In genomic region chr11:3888876-3889275, GRCh38 we compare ENCODE assay signal across 21 cellular contexts.
"Had no signal": no experiment of that assay in that cellular context is flagged by ENCODE, and none has a peak within 500 bp of the region (broad histone marks: within the 10 kb centered on the region; RNA-seq: fewer than 3 reads in every experiment).

No MANE protein-coding gene starts in this region.

- H3K4me3 Mint-ChIP-seq: activated CD4-positive, alpha-beta memory T cell treated with anti-CD3 and anti-CD28 coated beads for 36 hours; activated T-helper 1 cell treated with anti-CD3 and anti-CD28 coated beads, Interleukin-12 subunit alpha, Interleukin-12 subunit beta, Interleukin-2, Interleukin-4 antibody, amounts not matched to agents 30 ng/mL and 10 ng/mL and 1 ng/mL, durations not matched to agents 14 hours and 24 hours and 36 hours had no signal

- H3K27ac Mint-ChIP-seq: activated CD4-positive, alpha-beta memory T cell treated with anti-CD3 and anti-CD28 coated beads for 36 hours had no signal

- H3K27me3 ChIP-seq: adrenal gland, breast epithelium, gastrocnemius medialis, left lung, sigmoid colon, tibial nerve, uterus had no signal

- DNase-seq: activated CD4-positive, alpha-beta memory T cell treated with anti-CD3 and anti-CD28 coated beads for 36 hours; activated T-cell treated with anti-CD3 and anti-CD28 coated beads for 4 hours; adrenal gland; cerebellar nuclear complex; cortex of kidney; effector CD8-positive, alpha-beta T cell; gastrocnemius medialis; head of caudate nucleus; left lung; sigmoid colon; stimulated activated CD4-positive, alpha-beta T cell treated with anti-CD3 and anti-CD28 coated beads, Interleukin-4, amount 100 ng/mL, for 4 hours; stimulated activated naive CD4-positive, alpha-beta T cell treated with Interleukin-2 at 50 U/mL for 16 hours; T-helper 2 cell; uterus; WERI-Rb-1 had no signal

- ATAC-seq: esophagus mucosa, gastrocnemius medialis, left lung, SK-N-SH treated with all-trans-retinoic acid at 6 μM for 48 hours had no signal

- H3K27ac ChIP-seq: adrenal gland, breast epithelium, parathyroid adenoma, sigmoid colon, tibial nerve, uterus, WERI-Rb-1 had no signal

- H3K9me3 ChIP-seq: adrenal gland, breast epithelium, gastrocnemius medialis, left lung, sigmoid colon, tibial nerve, uterus had no signal

- H3K4me1 ChIP-seq: parathyroid adenoma, sigmoid colon, uterus had no signal

- H3K9ac ChIP-seq: parathyroid adenoma had no signal

- H3K27me3 Mint-ChIP-seq: activated CD4-positive, alpha-beta memory T cell treated with anti-CD3 and anti-CD28 coated beads for 36 hours had no signal

- H3K4me3 ChIP-seq: adrenal gland, breast epithelium, gastrocnemius medialis, left lung, sigmoid colon, tibial nerve, uterus had no signal

- H3K36me3 ChIP-seq: adrenal gland, breast epithelium, gastrocnemius medialis, left lung, sigmoid colon, tibial nerve, uterus, WERI-Rb-1 had no signal

- H3K9me3 Mint-ChIP-seq: activated CD4-positive, alpha-beta memory T cell treated with anti-CD3 and anti-CD28 coated beads for 36 hours; activated T-helper 1 cell treated with anti-CD3 and anti-CD28 coated beads, Interleukin-12 subunit alpha, Interleukin-12 subunit beta, Interleukin-2, Interleukin-4 antibody, amounts not matched to agents 30 ng/mL and 10 ng/mL and 1 ng/mL, durations not matched to agents 14 hours and 24 hours and 36 hours had no signal
